Comparison of ENCODE assay signal across 11 cellular contexts in genomic region chr1:170340259-170340658, GRCh38.
"Had no signal": no experiment of that assay in that cellular context is flagged by ENCODE, and none has a peak within 500 bp of the region (broad histone marks: within the 10 kb centered on the region; RNA-seq: fewer than 3 reads in every experiment).

No MANE protein-coding gene starts in this region.

- H3K36me3 Mint-ChIP-seq: activated naive CD4-positive, alpha-beta T cell treated with anti-CD3 and anti-CD28 coated beads, Interleukin-2, amount 50 U/mL, for 24 hours; mesothelial cell of epicardium; natural killer cell treated with Interleukin-12 subunit alpha and Interleukin-12 subunit beta and Interleukin-15 and Interleukin-18, amount 100 ng/mL, for 72 hours had no signal

- H3K4me1 Mint-ChIP-seq: activated naive CD4-positive, alpha-beta T cell treated with anti-CD3 and anti-CD28 coated beads, Interleukin-2, amount 50 U/mL, for 24 hours had no signal

- ATAC-seq: gastroesophageal sphincter; natural killer cell treated with Interleukin-12 subunit alpha and Interleukin-12 subunit beta and Interleukin-15 and Interleukin-18, amount 100 ng/mL, for 72 hours had no signal

- H3K4me3 Mint-ChIP-seq: activated naive CD4-positive, alpha-beta T cell treated with anti-CD3 and anti-CD28 coated beads, Interleukin-2, amount 50 U/mL, for 24 hours; mesothelial cell of epicardium; natural killer cell treated with Interleukin-12 subunit alpha and Interleukin-12 subunit beta and Interleukin-15 and Interleukin-18, amount 100 ng/mL, for 72 hours; stimulated activated naive CD8-positive, alpha-beta T cell treated with anti-CD3 and anti-CD28 coated beads, Interleukin-15, Interleukin-2, amounts not matched to agents 100 ng/mL and 50 ng/mL, for 24 hours had no signal

- H3K9me3 Mint-ChIP-seq: activated naive CD4-positive, alpha-beta T cell treated with anti-CD3 and anti-CD28 coated beads, Interleukin-2, amount 50 U/mL, for 24 hours; mesothelial cell of epicardium; natural killer cell treated with Interleukin-12 subunit alpha and Interleukin-12 subunit beta and Interleukin-15 and Interleukin-18, amount 100 ng/mL, for 72 hours; stimulated activated naive CD8-positive, alpha-beta T cell treated with anti-CD3 and anti-CD28 coated beads, Interleukin-15, Interleukin-2, amounts not matched to agents 100 ng/mL and 50 ng/mL, for 24 hours had no signal

- DNase-seq: activated CD4-positive, alpha-beta T cell treated with anti-CD3 and anti-CD28 coated beads for 1 hour; activated gamma-delta T cell; dorsolateral prefrontal cortex; uterus; WERI-Rb-1 had no signal

- H3K27ac Mint-ChIP-seq: activated naive CD4-positive, alpha-beta T cell treated with anti-CD3 and anti-CD28 coated beads, Interleukin-2, amount 50 U/mL, for 24 hours; mesothelial cell of epicardium; natural killer cell treated with Interleukin-12 subunit alpha and Interleukin-12 subunit beta and Interleukin-15 and Interleukin-18, amount 100 ng/mL, for 72 hours; stimulated activated naive CD8-positive, alpha-beta T cell treated with anti-CD3 and anti-CD28 coated beads, Interleukin-15, Interleukin-2, amounts not matched to agents 100 ng/mL and 50 ng/mL, for 24 hours had no signal

- FAIRE-seq: colon had no signal
